Comparison of ENCODE assay signal across 27 cellular contexts in genomic region chr5:74506119-74506518, GRCh38.
"Had no signal": no experiment of that assay in that cellular context is flagged by ENCODE, and none has a peak within 500 bp of the region (broad histone marks: within the 10 kb centered on the region; RNA-seq: fewer than 3 reads in every experiment).

No MANE protein-coding gene starts in this region.

- H2AFZ ChIP-seq: hepatocyte had no signal

- H3K36me3 ChIP-seq: gastroesophageal sphincter, heart left ventricle, left lung, neutrophil, pancreas, right lobe of liver, stomach, thoracic aorta, tibial nerve, upper lobe of right lung, uterus had no signal

- H3K27me3 Mint-ChIP-seq: naive thymus-derived CD4-positive, alpha-beta T cell; progenitor cell of endocrine pancreas had no signal

- H3K4me3 Mint-ChIP-seq: naive thymus-derived CD4-positive, alpha-beta T cell had no signal

- H3K79me2 ChIP-seq: hepatocyte had no signal

- DNase-seq: cerebellar nuclear complex; dorsolateral prefrontal cortex; effector CD4-positive, alpha-beta T cell; foreskin keratinocyte; heart left ventricle; left cardiac atrium; left lung; mesenchymal stem cell; midbrain; naive thymus-derived CD4-positive, alpha-beta T cell; pancreas; right lobe of liver; small intestine; stimulated activated CD4-positive, alpha-beta T cell treated with anti-CD3 and anti-CD28 coated beads, Interleukin-15, amount 100 ng/mL, for 24 hours; stimulated activated CD4-positive, alpha-beta T cell treated with anti-CD3 and anti-CD28 coated beads, Interleukin-4, amount 100 ng/mL, for 1 hour; stimulated activated CD8-positive, alpha-beta memory T cell treated with anti-CD3 and anti-CD28 coated beads, Interleukin-4, amount 100 ng/mL, for 48 hours; stimulated activated naive CD4-positive, alpha-beta T cell; stomach; upper lobe of right lung; uterus had no signal

- H3K27ac ChIP-seq: dorsolateral prefrontal cortex, epithelial cell of prostate, foreskin keratinocyte, gastroesophageal sphincter, heart left ventricle, hepatocyte, left lung, neutrophil, pancreas, right lobe of liver, stomach, thoracic aorta, tibial nerve, upper lobe of right lung, uterus had no signal

- H3K27me3 ChIP-seq: dorsolateral prefrontal cortex, foreskin keratinocyte, gastroesophageal sphincter, heart left ventricle, hepatocyte, left lung, neutrophil, pancreas, right lobe of liver, stomach, tibial nerve, upper lobe of right lung, uterus had no signal

- H3K4me2 ChIP-seq: hepatocyte had no signal

- H3K4me3 ChIP-seq: dorsolateral prefrontal cortex, gastroesophageal sphincter, heart left ventricle, hepatocyte, left lung, pancreas, right lobe of liver, stomach, thoracic aorta, tibial nerve, upper lobe of right lung, uterus had no signal

- H3K9me3 ChIP-seq: gastroesophageal sphincter, heart left ventricle, left lung, neutrophil, pancreas, right lobe of liver, stomach, thoracic aorta, tibial nerve, upper lobe of right lung, uterus had no signal

- H3K36me3 Mint-ChIP-seq: naive thymus-derived CD4-positive, alpha-beta T cell had no signal

- H3K4me1 ChIP-seq: foreskin keratinocyte, gastroesophageal sphincter, tibial nerve, uterus had no signal

- H3K4me1 Mint-ChIP-seq: naive thymus-derived CD4-positive, alpha-beta T cell had no signal

- H3K27ac Mint-ChIP-seq: naive thymus-derived CD4-positive, alpha-beta T cell; progenitor cell of endocrine pancreas had no signal
